In the genomic region with DNA sequence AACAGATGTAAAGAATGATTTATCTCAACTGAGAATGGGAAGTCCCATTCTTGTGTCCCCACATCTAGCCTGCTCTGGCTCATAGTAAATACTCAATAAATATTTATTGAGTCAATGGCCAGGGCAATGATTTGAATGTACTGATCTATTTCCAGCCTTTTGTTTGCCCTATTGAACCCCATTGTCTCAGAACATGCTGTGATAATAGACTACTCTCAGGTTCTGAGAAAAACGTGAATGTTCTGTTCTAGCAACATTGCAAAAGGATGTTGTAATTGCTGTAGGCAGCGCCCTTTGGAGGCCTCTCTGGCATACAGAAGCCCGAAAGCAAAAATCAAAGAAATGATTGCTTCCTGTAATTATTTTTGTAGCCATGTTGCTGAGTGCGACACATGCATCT, we compare ENCODE assay signal across 15 cellular contexts.
DNase-seq lines count a peak whose midpoint lies in the region; ATAC-seq, FAIRE-seq and TF ChIP-seq lines count a peak whose summit lies in the region.
"Had no signal": no experiment of that assay in that cellular context is flagged by ENCODE, and none has a peak within 500 bp of the region (broad histone marks: within the 10 kb centered on the region; RNA-seq: fewer than 3 reads in every experiment).

No MANE protein-coding gene starts in this region.

- FAIRE-seq in GM19239 (lab: Jason Lieb, UNC): peak; percentile 39
- FAIRE-seq in K562 (lab: Jason Lieb, UNC): no peak
- FAIRE-seq: D721Med had no signal

- no TSS peak for BruUV-seq in K562 (replicated peaks; lab: Mats Ljungman, UMichigan)

- H3K4me1 ChIP-seq in K562 (replicated peaks in 1 of 2; ENCODE audit: control insufficient read depth in 2 of 2, insufficient read depth in 2 of 2, low read length in 2 of 2) (peaks cover 6 to 39% of the 10 kb centered on the region in 2 experiments; a peak in 4 of 5 replicates), right lobe of liver (peaks cover 0 to 20% (median 0%) of the 10 kb centered on the region in 4 donors)
- H3K4me1 ChIP-seq: HAP-1 had no signal

- no peaks in the 10 kb centered on the region for H3K79me2 ChIP-seq in K562 (ENCODE audit: control insufficient read depth, insufficient read depth, low read length)

- H3K27me3 ChIP-seq in K562 (ENCODE audit: control insufficient read depth in 2 of 2, insufficient read depth in 2 of 2, low read length in 2 of 2): no peaks in the 10 kb centered on the region
- no peaks in the 10 kb centered on the region for H3K27me3 ChIP-seq in right lobe of liver
- peaks cover 0 to 6% (median 0%) of the 10 kb centered on the region in 45 donors for H3K27me3 ChIP-seq in dorsolateral prefrontal cortex

- H3K36me3 Mint-ChIP-seq in immature natural killer cell: no peaks in the 10 kb centered on the region

- peaks cover 0 to 5% (median 2%) of the 10 kb centered on the region in 3 donors for H3K27me3 Mint-ChIP-seq in immature natural killer cell (ENCODE audit: low read depth in 3 of 3)

- H3K9me3 Mint-ChIP-seq in immature natural killer cell: no peaks in the 10 kb centered on the region
- H3K9me3 Mint-ChIP-seq: CD4-positive, alpha-beta T cell had no signal

- TF ChIP-seq CTCF in K562 (IDR thresholded peaks at IDR 0.05 in 2 of 3, conservative IDR thresholded peaks at IDR 0.05 in 1 of 3; ENCODE audit: insufficient read depth in 2 of 3, low read depth in 1 of 3, low read length in 3 of 3) (no peak), right lobe of liver (IDR thresholded peaks at IDR 0.05) (no peak), dorsolateral prefrontal cortex (IDR thresholded peaks at IDR 0.05 in 54 of 56, conservative IDR thresholded peaks at IDR 0.05 in 2 of 56; ENCODE audit: low read depth in 1 of 56, partially characterized antibody in 56 of 56) (no peak)

- in situ Hi-C loops in K562 (cut with MboI): no loop called here

- no peak for TF ChIP-seq POLR2A in K562 (conservative IDR thresholded peaks at IDR 0.05)
- TF ChIP-seq POLR2A in right lobe of liver (IDR thresholded peaks at IDR 0.05): no peak

- no peak overlapping the region for H3K4me3 ChIP-seq in K562
- H3K4me3 ChIP-seq in right lobe of liver: no peak overlapping the region
- no peak overlapping the region for H3K4me3 ChIP-seq in dorsolateral prefrontal cortex
- H3K4me3 ChIP-seq: HAP-1, PC-9 had no signal

- no peak overlapping the region for H3K27ac Mint-ChIP-seq in immature natural killer cell
- H3K27ac Mint-ChIP-seq: CD4-positive, alpha-beta T cell had no signal

- CTCF ChIA-PET in K562 (lab: Yijun Ruan, JAX; ENCODE audit: low intra/inter-chr PET ratio): no interaction called here

- no peak overlapping the region for H3K4me3 Mint-ChIP-seq in immature natural killer cell
- H3K4me3 Mint-ChIP-seq: CD4-positive, alpha-beta T cell had no signal

- WGBS in K562 (ENCODE audit: insufficient coverage, low coverage, missing lambda C conversion rate): 62% methylated on average over 4 of the region's 4 CpGs
- WGBS in right lobe of liver (ENCODE audit: insufficient coverage, low coverage, low lambda C conversion rate, missing lambda C conversion rate): 6% methylated on average over 3 of the region's 4 CpGs

- no peaks in the 10 kb centered on the region for H3K9me3 ChIP-seq in K562 (replicated peaks; ENCODE audit: control insufficient read depth, insufficient read depth, low read depth, low read length)
- no peaks in the 10 kb centered on the region for H3K9me3 ChIP-seq in right lobe of liver
- H3K9me3 ChIP-seq: HAP-1 had no signal

- intact Hi-C loops in K562 (cut with micrococcal nuclease) (no loop called here), right lobe of liver (cut with DNase I) (no loop called here), dorsolateral prefrontal cortex (cut with DNase I) (no loop called here)

- TF ChIP-seq RAD21 in K562 (CRISPR knock-in tag; conservative IDR thresholded peaks at IDR 0.05 in 1 of 2, IDR thresholded peaks at IDR 0.05 in 1 of 2): no peak

- H2AFZ ChIP-seq in K562 (ENCODE audit: low read depth, low read length): peak overlapping the region; percentile 48
- H2AFZ ChIP-seq: PC-9 had no signal

- TF ChIP-seq EP300 in K562 (IDR thresholded peaks at IDR 0.05; ENCODE audit: low read length): no peak

- H3K36me3 ChIP-seq in K562 (ENCODE audit: control insufficient read depth, insufficient read depth, low read length) (no peaks in the 10 kb centered on the region), right lobe of liver (no peaks in the 10 kb centered on the region)
- H3K36me3 ChIP-seq: HAP-1 had no signal

- no peak overlapping the region for H3K4me2 ChIP-seq in K562 (ENCODE audit: insufficient read depth, low read length)

- H4K20me1 ChIP-seq in K562 (replicated peaks; ENCODE audit: control insufficient read depth, insufficient read depth, low read length): no peaks in the 10 kb centered on the region

- no peak overlapping the region for H3K27ac ChIP-seq in K562 (ENCODE audit: extremely low read depth, low read depth, low read length)
- H3K27ac ChIP-seq in right lobe of liver: peak overlapping the region in 1 of 3 donors; percentile 35
- H3K27ac ChIP-seq in dorsolateral prefrontal cortex: no peak overlapping the region
- H3K27ac ChIP-seq: PC-9 had no signal

- DNase-seq in GM19239 (ENCODE audit: insufficient read length, low spot score): no peak
- DNase-seq in NCI-H2227 (lab: John Stamatoyannopoulos, UW; ENCODE audit: unreplicated experiment): peak; percentile 91
- DNase-seq in K562 (ENCODE audit: extremely low read depth in 1 of 4, low spot score in 3 of 4): no peak
- no peak for DNase-seq in right lobe of liver
- DNase-seq in immature natural killer cell: no peak
- DNase-seq in dorsolateral prefrontal cortex: no peak
- DNase-seq: CD4-positive, alpha-beta T cell; NCI-H1694 treated with DMSO at 0.1 percent for 48 hours; NCI-H2171 treated with DMSO at 0.1 percent for 48 hours; NCI-H524; PC-9 had no signal

- H3K9me1 ChIP-seq in K562 (ENCODE audit: control insufficient read depth, insufficient read depth, low read length): no peaks in the 10 kb centered on the region

- H3K9ac ChIP-seq in K562 (ENCODE audit: insufficient read depth in 1 of 2, low read depth in 2 of 2, low read length in 2 of 2): no peak overlapping the region

- no peaks in the 10 kb centered on the region for H3K4me1 Mint-ChIP-seq in immature natural killer cell

- ATAC-seq in K562: no peak
- ATAC-seq in right lobe of liver: peak in 3 of 4 donors; percentile 50 to 76 (median 59)
- ATAC-seq in HG02798 (IDR thresholded peaks at IDR 0.05; ENCODE audit: poor library complexity, unreplicated experiment): no peak
- no peak for ATAC-seq in HG02884 (IDR thresholded peaks at IDR 0.05; ENCODE audit: unreplicated experiment)

- POLR2A ChIA-PET in K562 (lab: Yijun Ruan, JAX): no interaction called here

TF ChIP-seq in K562, 482 proteins besides CTCF, POLR2A, EP300 and RAD21 (continues in another document):
- TF ChIP-seq RBM15 (IDR thresholded peaks at IDR 0.05; ENCODE audit: insufficient read depth, low read length) (no peak), WHSC1 (IDR thresholded peaks at IDR 0.05; ENCODE audit: low read length) (no peak)
- TF ChIP-seq, protein P1, sequence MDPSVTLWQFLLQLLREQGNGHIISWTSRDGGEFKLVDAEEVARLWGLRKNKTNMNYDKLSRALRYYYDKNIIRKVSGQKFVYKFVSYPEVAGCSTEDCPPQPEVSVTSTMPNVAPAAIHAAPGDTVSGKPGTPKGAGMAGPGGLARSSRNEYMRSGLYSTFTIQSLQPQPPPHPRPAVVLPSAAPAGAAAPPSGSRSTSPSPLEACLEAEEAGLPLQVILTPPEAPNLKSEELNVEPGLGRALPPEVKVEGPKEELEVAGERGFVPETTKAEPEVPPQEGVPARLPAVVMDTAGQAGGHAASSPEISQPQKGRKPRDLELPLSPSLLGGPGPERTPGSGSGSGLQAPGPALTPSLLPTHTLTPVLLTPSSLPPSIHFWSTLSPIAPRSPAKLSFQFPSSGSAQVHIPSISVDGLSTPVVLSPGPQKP (CRISPR knock-in tag; IDR thresholded peaks at IDR 0.05): no peak

Comparison
In these comparisons a context has a peak if more than half of its experiments do, and no peak if none do; other contexts are left out.
1. ATAC-seq: peak in right lobe of liver (3 of 4); none in K562 (single experiment), HG02798 (single experiment) and HG02884 (single experiment).